In the genomic region with DNA sequence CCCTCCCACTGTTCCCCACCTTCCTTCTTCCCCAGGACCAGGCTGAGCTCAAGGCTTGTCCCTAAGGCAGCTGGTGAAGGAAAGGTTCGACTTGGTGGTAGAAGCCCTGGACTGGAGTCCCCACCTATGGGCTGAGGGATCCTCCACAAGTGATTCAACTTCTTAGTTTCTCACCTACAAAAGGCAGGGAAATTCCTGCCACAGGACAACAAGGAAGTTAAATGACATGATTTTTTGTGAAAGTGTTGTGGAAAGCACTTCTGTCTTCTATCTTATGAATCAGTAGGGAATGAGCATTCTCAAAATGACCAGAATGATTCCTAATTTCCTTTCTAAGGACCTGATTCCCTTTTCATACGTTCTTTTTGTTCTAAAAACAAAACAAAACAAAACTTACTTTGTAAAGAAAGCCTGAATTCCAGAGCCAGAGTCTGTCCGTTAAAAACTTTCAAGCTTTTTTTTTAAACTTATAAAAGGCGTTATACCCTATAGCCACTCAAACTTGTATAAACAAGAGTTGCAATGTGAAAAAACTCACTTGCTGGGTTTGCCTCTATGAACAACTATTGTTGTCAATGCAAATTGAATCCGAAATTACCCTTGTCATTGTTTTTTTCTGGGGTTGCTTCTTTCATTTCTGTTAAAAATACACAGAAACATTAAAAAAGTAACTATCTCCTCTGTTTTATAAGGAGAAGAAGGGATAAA, we compare ENCODE assay signal across 14 cellular contexts. TPM values are rescaled to one million over a fixed set of nuclear protein-coding genes. Genes with fewer than 3 reads are reported as not detected.
A peak's percentile ranks its signal among the peaks of the same experiment; 100 is the strongest.
DNase-seq lines count a peak whose midpoint lies in the region; ATAC-seq, FAIRE-seq and TF ChIP-seq lines count a peak whose summit lies in the region.
"Had no signal": no experiment of that assay in that cellular context is flagged by ENCODE, and none has a peak within 500 bp of the region (broad histone marks: within the 10 kb centered on the region; RNA-seq: fewer than 3 reads in every experiment).

No MANE protein-coding gene starts in this region.

- DNase-seq in HepG2 (ENCODE audit: low spot score), result no peak
- no peak for DNase-seq in epithelial cell of proximal tubule (ENCODE audit: low read depth)
- no peak for DNase-seq in vagina (ENCODE audit: extremely low spot score in 2 of 2)
- DNase-seq in NCI-H2227 treated with DMSO at 0.1 percent for 48 hours (lab: John Stamatoyannopoulos, UW), result no peak
- no peak for DNase-seq in activated CD4-positive, alpha-beta T cell treated with anti-CD3 and anti-CD28 coated beads, Interleukin-2, amount 10 ng/mL, durations not matched to agents 7 days and 5 days
- no peak for DNase-seq in activated CD4-positive, alpha-beta T cell treated with anti-CD3 and anti-CD28 coated beads for 48 hours
- DNase-seq: activated CD4-positive, alpha-beta memory T cell treated with anti-CD3 and anti-CD28 coated beads, Interleukin-2, amount 10 ng/mL, durations not matched to agents 7 days and 5 days; heart left ventricle; NCI-H1092 treated with DMSO at 0.1 percent for 48 hours; SHP77 had no signal

- H2AFZ ChIP-seq in HepG2 (ENCODE audit: low read length), result no peak overlapping the region

- CTCF ChIA-PET in HepG2 (lab: Yijun Ruan, JAX; ENCODE audit: low intra/inter-chr PET ratio, low total read pairs), result no interaction called here
- CTCF ChIA-PET in activated CD4-positive, alpha-beta T cell treated with anti-CD3 and anti-CD28 coated beads, Interleukin-2, amount 10 ng/mL, durations not matched to agents 7 days and 5 days (lab: Charles Lee), result interaction anchor here (1.1 kb wide), 1 partner anchor 9 kb away, joined by 3 read pairs; no protein-coding TSS in a partner anchor

- no peak overlapping the region for H3K4me3 Mint-ChIP-seq in activated CD4-positive, alpha-beta T cell treated with anti-CD3 and anti-CD28 coated beads, Interleukin-2, amount 10 ng/mL, durations not matched to agents 7 days and 5 days
- H3K4me3 Mint-ChIP-seq: activated CD4-positive, alpha-beta memory T cell treated with anti-CD3 and anti-CD28 coated beads, Interleukin-2, amount 10 ng/mL, durations not matched to agents 7 days and 5 days; central memory CD8-positive, alpha-beta T cell had no signal

- TF ChIP-seq RAD21 in liver (IDR thresholded peaks at IDR 0.05) (no peak), HepG2 (CRISPR knock-in tag; IDR thresholded peaks at IDR 0.05) (no peak)

- peaks cover 4% of the 10 kb centered on the region for H3K27me3 Mint-ChIP-seq in activated CD4-positive, alpha-beta T cell treated with anti-CD3 and anti-CD28 coated beads, Interleukin-2, amount 10 ng/mL, durations not matched to agents 7 days and 5 days

- BruUV-seq in HepG2 (replicated peaks; lab: Mats Ljungman, UMichigan), result no TSS peak

- TF ChIP-seq POLR2A in HepG2 (IDR thresholded peaks at IDR 0.05; ENCODE audit: insufficient read depth in 1 of 2, low read depth in 2 of 2, low read length in 2 of 2) (no peak), vagina (IDR thresholded peaks at IDR 0.05) (no peak)

- peaks cover 4% of the 10 kb centered on the region for H3K4me1 Mint-ChIP-seq in activated CD4-positive, alpha-beta T cell treated with anti-CD3 and anti-CD28 coated beads, Interleukin-2, amount 10 ng/mL, durations not matched to agents 7 days and 5 days
- H3K4me1 Mint-ChIP-seq: activated CD4-positive, alpha-beta memory T cell treated with anti-CD3 and anti-CD28 coated beads, Interleukin-2, amount 10 ng/mL, durations not matched to agents 7 days and 5 days; central memory CD8-positive, alpha-beta T cell had no signal

- H3K4me3 ChIP-seq in liver (ENCODE audit: low read depth in 1 of 3, low read length in 3 of 3) (no peak overlapping the region), HepG2 (replicated peaks in 1 of 3; ENCODE audit: insufficient read depth in 1 of 3, low read depth in 2 of 3, low read length in 3 of 3) (no peak overlapping the region), epithelial cell of proximal tubule (ENCODE audit: low read depth, low read length) (peak overlapping the region; percentile 7), vagina (no peak overlapping the region)
- H3K4me3 ChIP-seq: heart left ventricle had no signal

- no peaks in the 10 kb centered on the region for H3K36me3 Mint-ChIP-seq in activated CD4-positive, alpha-beta T cell treated with anti-CD3 and anti-CD28 coated beads, Interleukin-2, amount 10 ng/mL, durations not matched to agents 7 days and 5 days (ENCODE audit: low read depth)

- H3K9me3 Mint-ChIP-seq in activated CD4-positive, alpha-beta T cell treated with anti-CD3 and anti-CD28 coated beads, Interleukin-2, amount 10 ng/mL, durations not matched to agents 7 days and 5 days, result no peaks in the 10 kb centered on the region
- H3K9me3 Mint-ChIP-seq: activated CD4-positive, alpha-beta memory T cell treated with anti-CD3 and anti-CD28 coated beads, Interleukin-2, amount 10 ng/mL, durations not matched to agents 7 days and 5 days; central memory CD8-positive, alpha-beta T cell had no signal

- H3K27ac ChIP-seq in liver (ENCODE audit: low read depth in 1 of 2, low read length in 2 of 2) (no peak overlapping the region), HepG2 (ENCODE audit: extremely low read length, insufficient read depth, low read length) (no peak overlapping the region), vagina (peak overlapping the region; percentile 47)
- H3K27ac ChIP-seq: heart left ventricle had no signal

- no peaks in the 10 kb centered on the region for H3K9me3 ChIP-seq in liver (ENCODE audit: control insufficient read depth in 4 of 4, low read length in 3 of 4)
- no peaks in the 10 kb centered on the region for H3K9me3 ChIP-seq in HepG2 (ENCODE audit: low read length)
- H3K9me3 ChIP-seq in vagina, result no peaks in the 10 kb centered on the region
- H3K9me3 ChIP-seq: heart left ventricle had no signal

- H3K4me2 ChIP-seq in HepG2 (ENCODE audit: low read depth, low read length), result no peak overlapping the region

- FAIRE-seq in HepG2 (lab: Jason Lieb, UNC), result no peak

- ATAC-seq in HepG2 (no peak), HG03025 (IDR thresholded peaks at IDR 0.05; ENCODE audit: low FRiP score, unreplicated experiment) (peak; percentile 43)
- ATAC-seq: heart left ventricle had no signal

- no peaks in the 10 kb centered on the region for H3K27me3 ChIP-seq in liver (ENCODE audit: control insufficient read depth in 4 of 4, insufficient read depth in 4 of 4, low read length in 3 of 4)
- 0 out of 5 replicates have a peak, but pooled peaks cover 0 to 1% of the 10 kb centered on the region in 2 experiments for H3K27me3 ChIP-seq in HepG2 (ENCODE audit: control insufficient read depth in 1 of 2, insufficient read depth in 2 of 2, low read length in 2 of 2)
- H3K27me3 ChIP-seq in vagina, result no peaks in the 10 kb centered on the region

- H3K79me2 ChIP-seq in HepG2 (ENCODE audit: insufficient read depth, low read length), result no peaks in the 10 kb centered on the region

- intact Hi-C loops in HepG2 (cut with micrococcal nuclease; ENCODE audit: unreplicated experiment), result no loop called here
- intact Hi-C loops in vagina (cut with DNase I), result no loop called here

- 81% methylated on average over 5 of the region's 5 CpGs for WGBS in liver
- 25% methylated on average over 5 of the region's 5 CpGs for WGBS in HepG2 (ENCODE audit: low lambda C conversion rate)

- TF ChIP-seq EP300 in HepG2 (IDR thresholded peaks at IDR 0.05; ENCODE audit: low read depth in 2 of 2, low read length in 2 of 2) (no peak), HepG2 (CRISPR knock-in tag; IDR thresholded peaks at IDR 0.05; ENCODE audit: borderline replicate concordance) (no peak)

- in situ Hi-C loops in HepG2 (cut with HindIII; ENCODE audit: extremely low pct_ligation_motif_present, low pct_unique_long_range_greater_than_20kb), result no loop called here

- H3K36me3 ChIP-seq in liver (ENCODE audit: control insufficient read depth in 4 of 4, insufficient read depth in 3 of 4, low read depth in 1 of 4, low read length in 3 of 4), result no peaks in the 10 kb centered on the region
- H3K36me3 ChIP-seq in HepG2 (replicated peaks in 1 of 2; ENCODE audit: control insufficient read depth in 1 of 2, insufficient read depth in 2 of 2, low read length in 2 of 2), result no peaks in the 10 kb centered on the region
- H3K36me3 ChIP-seq in vagina, result no peaks in the 10 kb centered on the region
- H3K36me3 ChIP-seq: heart left ventricle had no signal

- H3K27ac Mint-ChIP-seq in activated CD4-positive, alpha-beta T cell treated with anti-CD3 and anti-CD28 coated beads, Interleukin-2, amount 10 ng/mL, durations not matched to agents 7 days and 5 days, result no peak overlapping the region
- H3K27ac Mint-ChIP-seq: activated CD4-positive, alpha-beta memory T cell treated with anti-CD3 and anti-CD28 coated beads, Interleukin-2, amount 10 ng/mL, durations not matched to agents 7 days and 5 days had no signal

- no peaks in the 10 kb centered on the region for H4K20me1 ChIP-seq in HepG2 (ENCODE audit: insufficient read depth, low read length)

- H3K4me1 ChIP-seq in liver (ENCODE audit: control insufficient read depth in 4 of 4, insufficient read depth in 4 of 4, low read length in 3 of 4) (peaks cover 0 to 9% (median 6%) of the 10 kb centered on the region in 4 donors), HepG2 (ENCODE audit: insufficient read depth, low read length) (no peaks in the 10 kb centered on the region), vagina (peaks cover 53% of the 10 kb centered on the region)

- POLR2A ChIA-PET in HepG2 (lab: Yijun Ruan, JAX), result no interaction called here
- POLR2A ChIA-PET in activated CD4-positive, alpha-beta T cell treated with anti-CD3 and anti-CD28 coated beads, Interleukin-2, amount 10 ng/mL, durations not matched to agents 7 days and 5 days (lab: Charles Lee), result no interaction called here

- H3K9ac ChIP-seq in liver (ENCODE audit: low read depth in 1 of 2, low read length in 2 of 2) (no peak overlapping the region), HepG2 (ENCODE audit: insufficient read depth, low read depth, low read length) (no peak overlapping the region)

- TF ChIP-seq CTCF in liver (IDR thresholded peaks at IDR 0.05; ENCODE audit: low read depth, low read length, missing input control) (no peak), HepG2 (CRISPR knock-in tag; IDR thresholded peaks at IDR 0.05) (no peak), epithelial cell of proximal tubule (conservative IDR thresholded peaks at IDR 0.05; ENCODE audit: low read depth, low read length) (no peak), vagina (IDR thresholded peaks at IDR 0.05) (no peak)

RNA-seq across cellular contexts. Expression of a gene that starts 12.2 kb away (rescaled TPM):
- total RNA-seq in liver, result 1 to 10 TPM in 1 of 2 donors, under 1 TPM in 1; 0.61 to 4.8 TPM
- 1 to 10 TPM; 1.0 to 3.5 TPM for polyA plus RNA-seq in liver
- not detected in 2 replicates for total RNA-seq in HepG2 (2016; rRNA removed; fragmentation: Illumina TruSeq; extraction: Trizol)
- total RNA-seq in HepG2 (2016; cell fraction: cytosol; rRNA removed; fragmentation: Illumina TruSeq; extraction: Trizol; ENCODE audit: low read depth), result not detected in 2 replicates
- total RNA-seq in HepG2 (2016; cell fraction: insoluble cytoplasmic fraction; rRNA removed; fragmentation: Illumina TruSeq; extraction: Trizol), result not detected in 2 replicates
- not detected in 2 replicates for total RNA-seq in HepG2 (2016; cell fraction: membrane; rRNA removed; fragmentation: Illumina TruSeq; extraction: Trizol)
- total RNA-seq in HepG2 (2016; cell fraction: nucleus; rRNA removed; fragmentation: Illumina TruSeq; extraction: Trizol), result not detected in 2 replicates
- not detected in 2 replicates for polyA plus RNA-seq in HepG2 (2011; rRNA removed)
- polyA plus RNA-seq in HepG2 (2011; cell fraction: cytosol; rRNA removed), result not detected in 2 replicates
- polyA plus RNA-seq in HepG2 (2011; cell fraction: nucleus; rRNA removed), result not detected in 2 replicates
- polyA plus RNA-seq in HepG2 (2012), result not detected in 2 replicates
- not detected in 2 replicates for polyA plus RNA-seq in HepG2 (2016; cell fraction: cytosol; fragmentation: Illumina TruSeq; extraction: Trizol; ENCODE audit: low read depth)
- polyA plus RNA-seq in HepG2 (2016; cell fraction: insoluble cytoplasmic fraction; fragmentation: Illumina TruSeq; extraction: Trizol; ENCODE audit: low read depth), result not detected in 2 replicates
- polyA plus RNA-seq in HepG2 (2016; cell fraction: membrane; fragmentation: Illumina TruSeq; extraction: Trizol; ENCODE audit: low read depth), result not detected in 2 replicates
- polyA plus RNA-seq in HepG2 (2016; cell fraction: nucleus; fragmentation: Illumina TruSeq; extraction: Trizol; ENCODE audit: insufficient read depth, low read depth), result not detected in 2 replicates
- 2.6 TPM in 1 of 2 replicates, not detected in the other for polyA minus RNA-seq in HepG2 (2011; rRNA and poly(A)+ RNA removed; ENCODE audit: low replicate concordance)
- not detected in 2 replicates for polyA minus RNA-seq in HepG2 (2011; cell fraction: cytosol; rRNA and poly(A)+ RNA removed)
- polyA minus RNA-seq in HepG2 (2011; cell fraction: nucleus; rRNA and poly(A)+ RNA removed), result not detected in 2 replicates
- total RNA-seq in epithelial cell of proximal tubule, result 38.9 and 40.8 TPM in 2 replicates
- 12.3 TPM for total RNA-seq in vagina
- total RNA-seq in activated CD4-positive, alpha-beta T cell treated with anti-CD3 and anti-CD28 coated beads, Interleukin-2, amount 10 ng/mL, durations not matched to agents 7 days and 5 days, result not detected
- total RNA-seq: activated CD4-positive, alpha-beta memory T cell treated with anti-CD3 and anti-CD28 coated beads, Interleukin-2, amount 10 ng/mL, durations not matched to agents 7 days and 5 days had no signal
- polyA plus RNA-seq: neural cell had no signal
